In genomic region chr11:67288198-67288451, GRCh38 we compare ENCODE assay signal across 7 cellular contexts. TPM values are rescaled to one million over a fixed set of nuclear protein-coding genes. Genes with fewer than 3 reads are reported as not detected.
DNase-seq lines count a peak whose midpoint lies in the region; ATAC-seq and TF ChIP-seq lines count a peak whose summit lies in the region.

No MANE protein-coding gene starts in this region.

- TF ChIP-seq CTCF in activated B cell treated with CpG ODN at 0.5 μM for 24 hours (IDR thresholded peaks at IDR 0.05) (no peak), hepatocyte (IDR thresholded peaks at IDR 0.05; ENCODE audit: poor library complexity) (no peak), lower leg skin (IDR thresholded peaks at IDR 0.05) (no peak)

- H2AFZ ChIP-seq in hepatocyte = peak overlapping the region; percentile 79

- CTCF ChIA-PET in activated B cell treated with CpG ODN at 0.5 μM for 24 hours (lab: Charles Lee) = interaction anchor here (0.7 to 3.5 kb wide), 10 partner anchors 10 to 93 kb away, joined by 3 to 20 read pairs (median 9); no protein-coding TSS in a partner anchor

- H3K4me1 Mint-ChIP-seq in activated B cell treated with CpG ODN at 0.5 μM for 24 hours = peaks cover 45% of the 10 kb centered on the region
- H3K4me1 Mint-ChIP-seq in stimulated activated naive CD8-positive, alpha-beta T cell treated with anti-CD3 and anti-CD28 coated beads, Interleukin-15, amount 100 ng/mL, for 72 hours = peaks cover 88% of the 10 kb centered on the region

- peaks cover 7% of the 10 kb centered on the region for H3K4me1 ChIP-seq in HAP-1
- H3K4me1 ChIP-seq in hepatocyte (ENCODE audit: insufficient read depth) = peaks cover 24% of the 10 kb centered on the region

- POLR2A ChIA-PET in activated B cell treated with CpG ODN at 0.5 μM for 24 hours (lab: Charles Lee) = interaction anchor here (0.6 to 8.7 kb wide), 21 partner anchors 10 to 326 kb away, joined by 3 to 280 read pairs (median 13); partner anchors contain the start of genes CLCF1, GRK2, KDM2A and POLD4

- no peak for DNase-seq in HAP-1 (ENCODE audit: low spot score in 2 of 2)
- DNase-seq in activated B cell treated with CpG ODN at 0.5 μM for 24 hours = no peak
- no peak for DNase-seq in hepatocyte (ENCODE audit: low spot score)
- no peak for DNase-seq in stimulated activated naive CD8-positive, alpha-beta T cell treated with anti-CD3 and anti-CD28 coated beads, Interleukin-15, amount 100 ng/mL, for 72 hours
- DNase-seq in lower leg skin (ENCODE audit: low spot score in 2 of 2) = no peak
- no peak for DNase-seq in HCEC 1CT
- no peak for DNase-seq in NCI-H82 treated with DMSO at 0.1 percent for 48 hours (lab: John Stamatoyannopoulos, UW; ENCODE audit: unreplicated experiment)

- no peaks in the 10 kb centered on the region for H4K20me1 ChIP-seq in hepatocyte (ENCODE audit: insufficient read depth, poor library complexity, severe bottlenecking)

- peaks cover 17% of the 10 kb centered on the region for H3K79me2 ChIP-seq in hepatocyte

- H3K36me3 Mint-ChIP-seq in activated B cell treated with CpG ODN at 0.5 μM for 24 hours (ENCODE audit: low read depth) = peaks cover 61% of the 10 kb centered on the region

- no peaks in the 10 kb centered on the region for H3K9me2 ChIP-seq in hepatocyte (replicated peaks; ENCODE audit: insufficient read depth)

- peak overlapping the region; percentile 97 for H3K4me2 ChIP-seq in hepatocyte

- peak overlapping the region; percentile 86 for H3K4me3 ChIP-seq in HAP-1
- H3K4me3 ChIP-seq in hepatocyte = no peak overlapping the region
- no peak overlapping the region for H3K4me3 ChIP-seq in lower leg skin (ENCODE audit: low read depth, poor library complexity, severe bottlenecking)

- intact Hi-C loops in activated B cell treated with CpG ODN at 0.5 μM for 24 hours (cut with micrococcal nuclease) (loop anchor here (1.0 to 5.0 kb wide), 5 partner anchors 11 to 64 kb away; partner anchors contain the start of gene POLD4), lower leg skin (cut with DNase I; ENCODE audit: low total_unique reads) (no loop called here)

- H3K4me3 Mint-ChIP-seq in activated B cell treated with CpG ODN at 0.5 μM for 24 hours = peak overlapping the region; percentile 80
- peak overlapping the region; percentile 79 to 80 for H3K4me3 Mint-ChIP-seq in stimulated activated naive CD8-positive, alpha-beta T cell treated with anti-CD3 and anti-CD28 coated beads, Interleukin-15, amount 100 ng/mL, for 72 hours

- 50% methylated on average over 4 of the region's 4 CpGs for WGBS in hepatocyte (ENCODE audit: low lambda C conversion rate, missing lambda C conversion rate)
- WGBS in lower leg skin, 2 donors = 28 to 29% methylated on average over 4 of the region's 4 CpGs

- TF ChIP-seq POLR2A in lower leg skin (IDR thresholded peaks at IDR 0.05) = no peak

- H3K27me3 Mint-ChIP-seq in activated B cell treated with CpG ODN at 0.5 μM for 24 hours = no peaks in the 10 kb centered on the region
- H3K27me3 Mint-ChIP-seq in stimulated activated naive CD8-positive, alpha-beta T cell treated with anti-CD3 and anti-CD28 coated beads, Interleukin-15, amount 100 ng/mL, for 72 hours = no peaks in the 10 kb centered on the region

- H3K27ac Mint-ChIP-seq in activated B cell treated with CpG ODN at 0.5 μM for 24 hours = peak overlapping the region; percentile 98
- H3K27ac Mint-ChIP-seq in stimulated activated naive CD8-positive, alpha-beta T cell treated with anti-CD3 and anti-CD28 coated beads, Interleukin-15, amount 100 ng/mL, for 72 hours = peak overlapping the region; percentile 91

- H3K9me3 ChIP-seq in HAP-1 (no peaks in the 10 kb centered on the region), hepatocyte (ENCODE audit: low read depth) (no peaks in the 10 kb centered on the region)

- no peaks in the 10 kb centered on the region for H3K9me3 Mint-ChIP-seq in activated B cell treated with CpG ODN at 0.5 μM for 24 hours
- H3K9me3 Mint-ChIP-seq in stimulated activated naive CD8-positive, alpha-beta T cell treated with anti-CD3 and anti-CD28 coated beads, Interleukin-15, amount 100 ng/mL, for 72 hours = no peaks in the 10 kb centered on the region

- H3K27ac ChIP-seq in hepatocyte = peak overlapping the region; percentile 99

- no peak for ATAC-seq in activated B cell treated with CpG ODN at 0.5 μM for 24 hours (ENCODE audit: low read depth)
- ATAC-seq in stimulated activated naive CD8-positive, alpha-beta T cell treated with anti-CD3 and anti-CD28 coated beads, Interleukin-15, amount 100 ng/mL, for 72 hours = no peak

- H3K27me3 ChIP-seq in HAP-1 (ENCODE audit: low read depth) (no peaks in the 10 kb centered on the region), hepatocyte (no peaks in the 10 kb centered on the region)

- in situ Hi-C loops in HAP-1 (cut with MboI; ENCODE audit: low sequenced_read_pairs) = no loop called here

- peaks cover 52% of the 10 kb centered on the region for H3K36me3 ChIP-seq in HAP-1 (replicated peaks)
- no peaks in the 10 kb centered on the region for H3K36me3 ChIP-seq in hepatocyte (replicated peaks; ENCODE audit: insufficient read depth, low read depth)

RNA-seq across cellular contexts. Expression of gene ANKRD13D, which starts 1.0 kb away (rescaled TPM):
- total RNA-seq in activated B cell treated with CpG ODN at 0.5 μM for 24 hours = 97.2 and 116 TPM in 2 replicates
- total RNA-seq in hepatocyte = 22.1 and 25.3 TPM in 2 replicates
- 43.9 and 49.5 TPM in 2 replicates for polyA plus RNA-seq in hepatocyte
- 10 to 100 TPM; 60.5 to 84.7 (median 72.8) TPM for total RNA-seq in lower leg skin

RNA-seq across cellular contexts. Expression of gene SSH3, which starts 15.2 kb away (rescaled TPM):
- total RNA-seq in activated B cell treated with CpG ODN at 0.5 μM for 24 hours (5.1 and 7.7 TPM in 2 replicates), hepatocyte (27.7 and 29.7 TPM in 2 replicates), lower leg skin (10 to 100 TPM; 58.6 to 71.0 (median 62.0) TPM)
- 49.5 and 66.4 TPM in 2 replicates for polyA plus RNA-seq in hepatocyte

RNA-seq across cellular contexts. Expression of gene GRK2, which starts 21.9 kb away (rescaled TPM):
- 159 and 175 TPM in 2 replicates for total RNA-seq in activated B cell treated with CpG ODN at 0.5 μM for 24 hours
- 41.4 and 57.3 TPM in 2 replicates for total RNA-seq in hepatocyte
- polyA plus RNA-seq in hepatocyte = 59.6 and 64.1 TPM in 2 replicates
- total RNA-seq in lower leg skin = 100 to 1,000 TPM in 3 of 4 donors, 10 to 100 TPM in 1; 81.1 to 127 (median 114) TPM
